16 cellular contexts compared by ENCODE assay signal in the genomic region with DNA sequence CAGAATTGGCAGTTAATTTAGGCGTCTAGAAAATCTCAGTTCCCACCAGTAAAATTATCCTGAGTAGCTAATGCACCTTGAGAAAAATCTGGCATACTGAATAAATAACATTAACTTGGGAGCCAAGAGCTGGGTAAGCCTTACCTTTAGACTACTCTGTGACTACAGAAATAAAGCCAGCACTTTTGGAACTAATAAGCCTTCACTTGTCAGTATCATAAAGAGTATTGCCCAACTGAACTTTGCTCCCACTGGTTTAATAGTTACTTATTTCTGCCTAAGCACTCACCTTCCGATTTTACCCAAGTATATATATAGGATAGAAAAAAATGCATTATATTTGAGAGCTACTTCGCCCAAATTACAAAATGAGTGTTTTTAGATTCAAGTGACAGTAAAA. TPM values are rescaled to one million over a fixed set of nuclear protein-coding genes. Genes with fewer than 3 reads are reported as not detected.
DNase-seq lines count a peak whose midpoint lies in the region; ATAC-seq, FAIRE-seq and TF ChIP-seq lines count a peak whose summit lies in the region.
"Had no signal": no experiment of that assay in that cellular context is flagged by ENCODE, and none has a peak within 500 bp of the region (broad histone marks: within the 10 kb centered on the region; RNA-seq: fewer than 3 reads in every experiment).

No MANE protein-coding gene starts in this region.

- no peak overlapping the region for H2BK15ac ChIP-seq in IMR-90 (ENCODE audit: low read depth, low read length)

- H3K9me3 ChIP-seq in IMR-90 (ENCODE audit: control insufficient read depth, insufficient read depth, low read length) (no peaks in the 10 kb centered on the region), neural progenitor cell (ENCODE audit: low read depth) (no peaks in the 10 kb centered on the region)
- H3K9me3 ChIP-seq: SJCRH30 had no signal

- H2AK5ac ChIP-seq in IMR-90 (ENCODE audit: low read depth, low read length): no peak overlapping the region

- H3F3A ChIP-seq in neural progenitor cell (ENCODE audit: low read depth): peaks cover 30% of the 10 kb centered on the region

- no peak overlapping the region for H4K91ac ChIP-seq in IMR-90 (ENCODE audit: insufficient read depth, low read depth, low read length)

- in situ Hi-C loops in IMR-90 (cut with MboI; ENCODE audit: low sequenced_read_pairs): no loop called here

- H4K20me1 ChIP-seq in IMR-90 (ENCODE audit: insufficient read depth, low read length) (no peaks in the 10 kb centered on the region; the same call in 1 of the 2 replicates), neural progenitor cell (ENCODE audit: low read depth) (no peaks in the 10 kb centered on the region)

- H3K23ac ChIP-seq in IMR-90 (ENCODE audit: low read depth, low read length): no peak overlapping the region

- H3K4ac ChIP-seq in IMR-90 (ENCODE audit: low read depth, low read length): no peak overlapping the region

- TF ChIP-seq CTCF in Calu3 (IDR thresholded peaks at IDR 0.05; ENCODE audit: unreplicated experiment) (no peak), IMR-90 (conservative IDR thresholded peaks at IDR 0.05; ENCODE audit: low read depth, low read length) (no peak), nephron (IDR thresholded peaks at IDR 0.05; ENCODE audit: unreplicated experiment in 3 of 3) (no peak), neural progenitor cell (IDR thresholded peaks at IDR 0.05) (no peak)

- WGBS in IMR-90 (ENCODE audit: extremely low coverage in 2 of 2, insufficient read length in 1 of 2), 2 experiments: no CpG with 5 or more reads among the region's 3 CpGs

- peaks cover 16% of the 10 kb centered on the region for H3K36me3 Mint-ChIP-seq in Calu3 (ENCODE audit: insufficient read depth, unreplicated experiment)
- peaks cover 34% of the 10 kb centered on the region for H3K36me3 Mint-ChIP-seq in nephron (ENCODE audit: low read depth)
- peaks cover 20% of the 10 kb centered on the region for H3K36me3 Mint-ChIP-seq in neural progenitor cell

- no peaks in the 10 kb centered on the region for H3K79me2 ChIP-seq in neural progenitor cell (ENCODE audit: low read depth)

- dilution Hi-C loops in IMR-90 (cut with HindIII; ENCODE audit: low sequenced_read_pairs, unreplicated experiment): no loop called here

- H3K18ac ChIP-seq in IMR-90 (ENCODE audit: low read depth, low read length): no peak overlapping the region

- TF ChIP-seq RAD21 in IMR-90 (IDR thresholded peaks at IDR 0.05; ENCODE audit: low read length): no peak

- H3K27ac Mint-ChIP-seq in Calu3 (ENCODE audit: unreplicated experiment) (no peak overlapping the region), nephron (peak overlapping the region in 2 of 3 experiments; percentile 3 to 79), neural progenitor cell (no peak overlapping the region)
- H3K27ac Mint-ChIP-seq: B cell had no signal

- TF ChIP-seq POLR2A in IMR-90 (IDR thresholded peaks at IDR 0.05; ENCODE audit: low read depth, low read length): no peak

- H2AK9ac ChIP-seq in IMR-90 (replicated peaks; ENCODE audit: low read depth, low read length, poor library complexity): no peak overlapping the region

- no peak overlapping the region for H2BK120ac ChIP-seq in IMR-90 (ENCODE audit: low read depth, low read length)

- no peak for ATAC-seq in IMR-90 (ENCODE audit: low read depth)
- ATAC-seq in HG03135 (IDR thresholded peaks at IDR 0.05; ENCODE audit: unreplicated experiment): no peak
- ATAC-seq: CD8-positive, alpha-beta T cell had no signal

- peaks cover 0 to 4% of the 10 kb centered on the region in 2 experiments; a peak in 2 of 4 replicates for H3K79me1 ChIP-seq in IMR-90 (ENCODE audit: low read depth in 1 of 2, low read length in 2 of 2)

- 0 out of 2 replicates have a peak, but pooled peaks cover 4% of the 10 kb centered on the region for H3K9me1 ChIP-seq in IMR-90 (ENCODE audit: insufficient read depth, low read length)

- H3K27ac ChIP-seq in IMR-90 (ENCODE audit: insufficient read depth, low read length): no peak overlapping the region
- H3K27ac ChIP-seq in neural progenitor cell: no peak overlapping the region
- H3K27ac ChIP-seq: SJCRH30 had no signal

- H3K27me3 ChIP-seq in IMR-90 (ENCODE audit: control insufficient read depth, insufficient read depth, low read length) (no peaks in the 10 kb centered on the region), neural progenitor cell (no peaks in the 10 kb centered on the region)
- H3K27me3 ChIP-seq: SJCRH30 had no signal

- H3K27me3 Mint-ChIP-seq in Calu3 (ENCODE audit: unreplicated experiment) (no peaks in the 10 kb centered on the region), nephron (ENCODE audit: low read depth) (no peaks in the 10 kb centered on the region), neural progenitor cell (ENCODE audit: insufficient read depth, low read depth) (no peaks in the 10 kb centered on the region)
- H3K27me3 Mint-ChIP-seq: B cell had no signal

- peak; percentile 60 for FAIRE-seq in islet of Langerhans (lab: Jason Lieb, UNC)
- FAIRE-seq: H1 had no signal

- intact Hi-C loops in Calu3 (cut with micrococcal nuclease; ENCODE audit: unreplicated experiment) (no loop called here), IMR-90 (cut with micrococcal nuclease) (no loop called here)

- H3K36me3 ChIP-seq in IMR-90 (ENCODE audit: control insufficient read depth, insufficient read depth, low read length) (peaks cover 9% of the 10 kb centered on the region), neural progenitor cell (peaks cover 5% of the 10 kb centered on the region)

- H3K4me1 Mint-ChIP-seq in Calu3 (ENCODE audit: low read depth, unreplicated experiment) (no peaks in the 10 kb centered on the region), nephron (no peaks in the 10 kb centered on the region), neural progenitor cell (no peaks in the 10 kb centered on the region)
- H3K4me1 Mint-ChIP-seq: B cell had no signal

- DNase-seq in Calu3 (no peak), IMR-90 (no peak), NCI-H128 (lab: John Stamatoyannopoulos, UW; ENCODE audit: unreplicated experiment) (no peak), neural progenitor cell (ENCODE audit: low spot score) (no peak)
- DNase-seq: CD8-positive, alpha-beta T cell; DMS 273 treated with DMSO at 0.1 percent for 48 hours; Kasumi-1; NCI-H1417; NCI-H2029; NCI-H510A treated with DMSO at 0.1 percent for 48 hours; SJCRH30 had no signal

- H3K9me3 Mint-ChIP-seq in Calu3 (ENCODE audit: low read depth, unreplicated experiment) (no peaks in the 10 kb centered on the region), nephron (no peaks in the 10 kb centered on the region), neural progenitor cell (no peaks in the 10 kb centered on the region)
- H3K9me3 Mint-ChIP-seq: CD8-positive, alpha-beta T cell had no signal

- POLR2A ChIA-PET in IMR-90 (lab: Charles Lee; ENCODE audit: unreplicated experiment): no interaction called here

- H3K4me3 Mint-ChIP-seq in Calu3 (ENCODE audit: low read depth, unreplicated experiment) (no peak overlapping the region), nephron (no peak overlapping the region), neural progenitor cell (no peak overlapping the region)
- H3K4me3 Mint-ChIP-seq: B cell; CD8-positive, alpha-beta T cell had no signal

- no peak overlapping the region for H4K8ac ChIP-seq in IMR-90 (ENCODE audit: low read depth in 2 of 2, low read length in 2 of 2)

- H2AFZ ChIP-seq in IMR-90 (replicated peaks; ENCODE audit: low read length, poor library complexity): no peak overlapping the region
- no peak overlapping the region for H2AFZ ChIP-seq in neural progenitor cell (replicated peaks)

- H3K4me3 ChIP-seq in IMR-90 (ENCODE audit: insufficient read depth, low read depth, low read length) (no peak overlapping the region), neural progenitor cell (no peak overlapping the region)
- H3K4me3 ChIP-seq: SJCRH30 had no signal

- peaks cover 2% of the 10 kb centered on the region; the same call in 1 of the 2 replicates for H3K4me1 ChIP-seq in IMR-90 (ENCODE audit: control insufficient read depth, insufficient read depth, low read length)
- no peaks in the 10 kb centered on the region for H3K4me1 ChIP-seq in neural progenitor cell
- H3K4me1 ChIP-seq: SJCRH30 had no signal

- H3K14ac ChIP-seq in IMR-90 (replicated peaks; ENCODE audit: low read depth, low read length): no peak overlapping the region

- H2BK5ac ChIP-seq in IMR-90 (ENCODE audit: low read depth, low read length, poor library complexity, severe bottlenecking): no peak overlapping the region

- H3K4me2 ChIP-seq in IMR-90 (ENCODE audit: low read depth, low read length): no peak overlapping the region
- H3K4me2 ChIP-seq in neural progenitor cell: no peak overlapping the region

- BruUV-seq in Calu3 (replicated peaks; lab: Mats Ljungman, UMichigan) (TSS peak; percentile 6), IMR-90 (replicated peaks; lab: Mats Ljungman, UMichigan) (TSS peak; percentile 59)

- CTCF ChIA-PET in Calu3 (lab: Charles Lee) (no interaction called here), IMR-90 (lab: Yijun Ruan, JAX) (interaction anchor here (1.0 kb wide), 1 partner anchor 9 kb away, joined by 3 read pairs; no protein-coding TSS in a partner anchor)

- no peak overlapping the region for H3K9ac ChIP-seq in IMR-90 (ENCODE audit: low read depth, low read length)
- H3K9ac ChIP-seq in neural progenitor cell: no peak overlapping the region

- no peak overlapping the region for H4K5ac ChIP-seq in IMR-90 (ENCODE audit: low read depth, low read length)

- no peak overlapping the region for H3K56ac ChIP-seq in IMR-90 (ENCODE audit: extremely low read depth, insufficient read depth, low read length)

- no peak overlapping the region for H2BK20ac ChIP-seq in IMR-90 (ENCODE audit: low read depth, low read length)

TF ChIP-seq in IMR-90, 13 proteins besides CTCF, POLR2A, EP300 and RAD21 (continues in another document):
- TF ChIP-seq FOS (IDR thresholded peaks at IDR 0.05; ENCODE audit: low read depth, low read length) (no peak), RFX5 (IDR thresholded peaks at IDR 0.05; ENCODE audit: low read depth, low read length) (no peak), MAZ (IDR thresholded peaks at IDR 0.05; ENCODE audit: borderline replicate concordance, low read depth, low read length) (no peak), CEBPB (IDR thresholded peaks at IDR 0.05; ENCODE audit: low read depth, low read length) (no peak)
- TF ChIP-seq, protein P1, sequence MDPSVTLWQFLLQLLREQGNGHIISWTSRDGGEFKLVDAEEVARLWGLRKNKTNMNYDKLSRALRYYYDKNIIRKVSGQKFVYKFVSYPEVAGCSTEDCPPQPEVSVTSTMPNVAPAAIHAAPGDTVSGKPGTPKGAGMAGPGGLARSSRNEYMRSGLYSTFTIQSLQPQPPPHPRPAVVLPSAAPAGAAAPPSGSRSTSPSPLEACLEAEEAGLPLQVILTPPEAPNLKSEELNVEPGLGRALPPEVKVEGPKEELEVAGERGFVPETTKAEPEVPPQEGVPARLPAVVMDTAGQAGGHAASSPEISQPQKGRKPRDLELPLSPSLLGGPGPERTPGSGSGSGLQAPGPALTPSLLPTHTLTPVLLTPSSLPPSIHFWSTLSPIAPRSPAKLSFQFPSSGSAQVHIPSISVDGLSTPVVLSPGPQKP (IDR thresholded peaks at IDR 0.05; ENCODE audit: borderline replicate concordance, low read depth, low read length): no peak

RNA-seq across cellular contexts. Expression of a gene that starts 10.7 kb away (rescaled TPM):
- total RNA-seq in Calu3 (2022): 11.6 and 11.8 TPM in 2 replicates
- 8.2 and 17.2 TPM in 2 replicates for total RNA-seq in IMR-90 (2012; rRNA removed)
- polyA plus RNA-seq in IMR-90 (2012; rRNA removed): 6.2 and 8.1 TPM in 2 replicates
- polyA plus RNA-seq in IMR-90 (2012; cell fraction: cytosol; rRNA removed): 2.0 and 2.6 TPM in 2 replicates
- 2.6 and 8.1 TPM in 2 replicates for polyA plus RNA-seq in IMR-90 (2012; cell fraction: nucleus; rRNA removed; ENCODE audit: low replicate concordance)
- 18.0 and 22.9 TPM in 2 replicates for total RNA-seq in neural progenitor cell (ENCODE audit: low replicate concordance)

Comparison
In these comparisons a context has a peak if more than half of its experiments do, and no peak if none do; other contexts are left out.
1. H3K27ac Mint-ChIP-seq: peak in nephron (2 of 3); none in Calu3 (single experiment) and neural progenitor cell (single experiment).